Comparison of ENCODE assay signal across 11 cellular contexts in the genomic region with DNA sequence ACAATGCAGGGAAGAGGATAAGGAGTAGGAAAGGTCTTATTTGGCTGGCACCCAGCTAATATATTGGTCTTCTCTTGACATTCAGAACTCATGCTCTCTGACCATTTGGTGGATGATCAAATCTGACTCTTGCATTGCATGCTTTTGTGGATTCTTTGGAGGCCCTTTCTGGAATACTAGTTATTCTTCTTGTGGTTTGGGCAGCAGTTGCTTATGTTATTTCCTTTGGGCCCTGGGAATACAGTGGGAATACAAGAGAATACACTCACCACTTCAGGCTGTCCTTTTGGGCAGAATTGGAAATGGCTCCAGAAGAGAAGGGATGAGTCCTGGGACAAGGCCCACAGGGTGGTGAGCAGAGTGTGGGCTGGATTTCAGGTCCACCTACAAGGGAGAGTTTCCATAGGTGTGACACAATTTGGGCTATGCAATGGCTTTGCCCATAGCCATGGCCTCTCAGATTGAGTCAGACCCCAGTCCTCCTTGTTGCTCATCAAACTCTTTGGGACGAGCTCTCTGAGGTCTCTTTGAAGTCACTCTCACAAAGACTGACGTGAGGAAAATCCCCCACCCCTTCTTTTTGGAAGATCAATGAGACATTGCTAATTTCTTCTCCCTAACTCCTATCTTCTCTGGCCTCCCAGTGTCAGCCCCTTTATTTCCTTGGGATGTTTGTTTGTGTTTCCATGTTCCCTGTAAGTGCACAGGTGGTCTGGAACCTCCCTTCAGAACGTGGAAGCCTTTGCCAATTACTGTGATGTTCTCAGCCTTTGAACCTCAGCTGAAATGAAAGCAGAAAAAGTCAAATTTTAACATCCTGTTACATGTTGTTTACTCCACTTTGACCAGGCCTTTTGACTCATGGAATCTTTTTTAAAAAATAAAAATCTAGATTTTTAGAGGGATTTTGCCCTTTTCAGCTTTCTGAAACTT. TPM values are rescaled to one million over a fixed set of nuclear protein-coding genes. Genes with fewer than 3 reads are reported as not detected.
DNase-seq lines count a peak whose midpoint lies in the region; TF ChIP-seq lines count a peak whose summit lies in the region.
"Had no signal": no experiment of that assay in that cellular context is flagged by ENCODE, and none has a peak within 500 bp of the region (broad histone marks: within the 10 kb centered on the region; RNA-seq: fewer than 3 reads in every experiment).

No MANE protein-coding gene starts in this region.

- no peaks in the 10 kb centered on the region for H3K36me3 ChIP-seq in testis (ENCODE audit: low read depth, missing control alignments)
- no peaks in the 10 kb centered on the region for H3K36me3 ChIP-seq in CD8-positive, alpha-beta memory T cell (ENCODE audit: insufficient read depth, low read length)

- no peak overlapping the region for H3K4me3 ChIP-seq in testis
- H3K4me3 ChIP-seq in CD8-positive, alpha-beta memory T cell (ENCODE audit: low read length): no peak overlapping the region

- peaks cover 55% of the 10 kb centered on the region for H3K4me1 Mint-ChIP-seq in activated CD4-positive, alpha-beta T cell treated with anti-CD3 and anti-CD28 coated beads, Interleukin-2, amount 10 ng/mL, durations not matched to agents 24 days and 14 days
- peaks cover 4 to 8% (median 7%) of the 10 kb centered on the region in 3 donors for H3K4me1 Mint-ChIP-seq in CD8-positive, alpha-beta memory T cell

- peak overlapping the region; percentile 47 for H3K4me3 Mint-ChIP-seq in activated CD4-positive, alpha-beta T cell treated with anti-CD3 and anti-CD28 coated beads, Interleukin-2, amount 10 ng/mL, durations not matched to agents 24 days and 14 days
- no peak overlapping the region for H3K4me3 Mint-ChIP-seq in CD8-positive, alpha-beta memory T cell

- peak overlapping the region; percentile 15 to 46 for H3K27ac ChIP-seq in testis
- H3K27ac ChIP-seq in CD8-positive, alpha-beta memory T cell (ENCODE audit: low read depth, low read length): no peak overlapping the region

- peaks cover 22% of the 10 kb centered on the region for H3K9me3 Mint-ChIP-seq in activated CD4-positive, alpha-beta T cell treated with anti-CD3 and anti-CD28 coated beads, Interleukin-2, amount 10 ng/mL, durations not matched to agents 24 days and 14 days
- no peaks in the 10 kb centered on the region for H3K9me3 Mint-ChIP-seq in CD8-positive, alpha-beta memory T cell

- WGBS in testis, 2 donors: 62 to 70% methylated on average over 3 of the region's 3 CpGs

- peaks cover 19% of the 10 kb centered on the region for H3K4me1 ChIP-seq in testis
- peaks cover 15% of the 10 kb centered on the region for H3K4me1 ChIP-seq in CD8-positive, alpha-beta memory T cell (ENCODE audit: insufficient read depth, low read length)

- TF ChIP-seq CTCF in testis (IDR thresholded peaks at IDR 0.05): no peak

- peak overlapping the region; percentile 100 for H3K27ac Mint-ChIP-seq in activated CD4-positive, alpha-beta T cell treated with anti-CD3 and anti-CD28 coated beads, Interleukin-2, amount 10 ng/mL, durations not matched to agents 24 days and 14 days
- H3K27ac Mint-ChIP-seq in CD8-positive, alpha-beta memory T cell: peak overlapping the region in 3 of 8 donors; percentile 28 to 90 (median 51)

- intact Hi-C loops in activated CD4-positive, alpha-beta T cell treated with anti-CD3 and anti-CD28 coated beads, Interleukin-2, amount 10 ng/mL, durations not matched to agents 24 days and 14 days (cut with micrococcal nuclease): loop anchor here (1.0 to 2.0 kb wide), 8 partner anchors 8 to 51 kb away; a partner anchor contains a TSS
- intact Hi-C loops in testis (cut with DNase I; ENCODE audit: low total_unique reads): no loop called here

- CTCF ChIA-PET in CD8-positive, alpha-beta memory T cell (lab: Charles Lee): interaction anchor here (0.8 kb wide), 1 partner anchor 24 kb away, joined by 4 read pairs; no protein-coding TSS in a partner anchor

- H3K27me3 ChIP-seq in testis: no peaks in the 10 kb centered on the region
- H3K27me3 ChIP-seq in CD8-positive, alpha-beta memory T cell (ENCODE audit: insufficient read depth, low read length, poor library complexity, severe bottlenecking): no peaks in the 10 kb centered on the region

- TF ChIP-seq POLR2A in testis (IDR thresholded peaks at IDR 0.05): no peak

- peak; percentile 42 for DNase-seq in activated naive CD4-positive, alpha-beta T cell treated with Interleukin-2 at 50 U/mL for 16 hours
- DNase-seq in activated naive CD4-positive, alpha-beta T cell (lab: John Stamatoyannopoulos, UW): no peak
- peak; percentile 83 for DNase-seq in activated CD4-positive, alpha-beta T cell treated with anti-CD3 and anti-CD28 coated beads, Interleukin-2, amount 10 ng/mL, durations not matched to agents 24 days and 14 days
- DNase-seq in foreskin melanocyte (peak; percentile 18), testis (no peak), DMS153 treated with DMSO at 0.1 percent for 48 hours (lab: John Stamatoyannopoulos, UW; ENCODE audit: unreplicated experiment) (no peak), HCEC 1CT (no peak)
- no peak for DNase-seq in CD8-positive, alpha-beta memory T cell
- DNase-seq: activated gamma-delta T cell treated with Interleukin-2 at 50 U/mL for 16 hours; effector CD8-positive, alpha-beta T cell; NCI-H526 had no signal

- no peaks in the 10 kb centered on the region for H3K27me3 Mint-ChIP-seq in activated CD4-positive, alpha-beta T cell treated with anti-CD3 and anti-CD28 coated beads, Interleukin-2, amount 10 ng/mL, durations not matched to agents 24 days and 14 days
- H3K27me3 Mint-ChIP-seq in CD8-positive, alpha-beta memory T cell: peaks cover 0 to 2% of the 10 kb centered on the region in 2 donors

- peaks cover 26% of the 10 kb centered on the region for H3K36me3 Mint-ChIP-seq in activated CD4-positive, alpha-beta T cell treated with anti-CD3 and anti-CD28 coated beads, Interleukin-2, amount 10 ng/mL, durations not matched to agents 24 days and 14 days (ENCODE audit: low read depth)
- peaks cover 0 to 12% (median 6%) of the 10 kb centered on the region in 3 donors for H3K36me3 Mint-ChIP-seq in CD8-positive, alpha-beta memory T cell

- H3K9me3 ChIP-seq in testis: no peaks in the 10 kb centered on the region
- no peaks in the 10 kb centered on the region for H3K9me3 ChIP-seq in CD8-positive, alpha-beta memory T cell (ENCODE audit: low read length)

- POLR2A ChIA-PET in CD8-positive, alpha-beta memory T cell (lab: Charles Lee): no interaction called here

RNA-seq across cellular contexts. Expression of a gene that starts 19.4 kb away (rescaled TPM):
- 15.1 TPM in 2 replicates for total RNA-seq in activated CD4-positive, alpha-beta T cell treated with anti-CD3 and anti-CD28 coated beads, Interleukin-2, amount 10 ng/mL, durations not matched to agents 24 days and 14 days
- 10 to 100 TPM; 17.6 to 18.0 TPM for total RNA-seq in testis
- polyA plus RNA-seq in testis (ENCODE audit: insufficient read depth, low read depth, low replicate concordance): 19.5 TPM
- under 1 TPM; 0.59 to 0.80 TPM for total RNA-seq in CD8-positive, alpha-beta memory T cell
- 0.30 TPM for polyA plus RNA-seq in CD8-positive, alpha-beta memory T cell

RNA-seq across cellular contexts. Expression of a gene that starts 31.8 kb away (rescaled TPM):
- 392 and 394 TPM in 2 replicates for total RNA-seq in activated CD4-positive, alpha-beta T cell treated with anti-CD3 and anti-CD28 coated beads, Interleukin-2, amount 10 ng/mL, durations not matched to agents 24 days and 14 days
- total RNA-seq in testis: 1 to 10 TPM in 1 of 2 donors, under 1 TPM in 1; 0.63 to 3.3 TPM
- 9.2 TPM for polyA plus RNA-seq in testis (ENCODE audit: insufficient read depth, low read depth, low replicate concordance)
- total RNA-seq in CD8-positive, alpha-beta memory T cell: 100 to 1,000 TPM; 193 to 209 TPM
- 414 TPM for polyA plus RNA-seq in CD8-positive, alpha-beta memory T cell

RNA-seq across cellular contexts. Expression of a gene that starts 48.8 kb away (rescaled TPM):
- 449 and 477 TPM in 2 replicates for total RNA-seq in activated CD4-positive, alpha-beta T cell treated with anti-CD3 and anti-CD28 coated beads, Interleukin-2, amount 10 ng/mL, durations not matched to agents 24 days and 14 days
- total RNA-seq in testis: 10 to 100 TPM; 73.5 to 84.1 TPM
- 59.1 TPM for polyA plus RNA-seq in testis (ENCODE audit: insufficient read depth, low read depth, low replicate concordance)
- 1 to 10 TPM; 3.8 to 4.5 TPM for total RNA-seq in CD8-positive, alpha-beta memory T cell
- polyA plus RNA-seq in CD8-positive, alpha-beta memory T cell: not detected

Comparison
In these comparisons a context has a peak if more than half of its experiments do, and no peak if none do; other contexts are left out.
1. DNase-seq: peak in activated naive CD4-positive, alpha-beta T cell treated with Interleukin-2 at 50 U/mL for 16 hours (single experiment), activated CD4-positive, alpha-beta T cell treated with anti-CD3 and anti-CD28 coated beads, Interleukin-2, amount 10 ng/mL, durations not matched to agents 24 days and 14 days (single experiment) and foreskin melanocyte (single experiment); none in activated naive CD4-positive, alpha-beta T cell (0 of 4), testis (single experiment), DMS153 treated with DMSO at 0.1 percent for 48 hours (single experiment), HCEC 1CT (single experiment) and CD8-positive, alpha-beta memory T cell (0 of 5).
2. RNA of a gene that starts 31.8 kb away (total RNA-seq): 392 to 394 TPM in activated CD4-positive, alpha-beta T cell treated with anti-CD3 and anti-CD28 coated beads, Interleukin-2, amount 10 ng/mL, durations not matched to agents 24 days and 14 days and 193 to 209 TPM in CD8-positive, alpha-beta memory T cell; 0.63 to 3.3 TPM in testis; every median in the first group is over 10 times any median in the second.
3. RNA of a gene that starts 48.8 kb away (total RNA-seq): 449 to 477 TPM in activated CD4-positive, alpha-beta T cell treated with anti-CD3 and anti-CD28 coated beads, Interleukin-2, amount 10 ng/mL, durations not matched to agents 24 days and 14 days and 73.5 to 84.1 TPM in testis; 3.8 to 4.5 TPM in CD8-positive, alpha-beta memory T cell; every median in the first group is over 10 times any median in the second.